ENCODE assay signal across 16 cellular contexts in the genomic region with DNA sequence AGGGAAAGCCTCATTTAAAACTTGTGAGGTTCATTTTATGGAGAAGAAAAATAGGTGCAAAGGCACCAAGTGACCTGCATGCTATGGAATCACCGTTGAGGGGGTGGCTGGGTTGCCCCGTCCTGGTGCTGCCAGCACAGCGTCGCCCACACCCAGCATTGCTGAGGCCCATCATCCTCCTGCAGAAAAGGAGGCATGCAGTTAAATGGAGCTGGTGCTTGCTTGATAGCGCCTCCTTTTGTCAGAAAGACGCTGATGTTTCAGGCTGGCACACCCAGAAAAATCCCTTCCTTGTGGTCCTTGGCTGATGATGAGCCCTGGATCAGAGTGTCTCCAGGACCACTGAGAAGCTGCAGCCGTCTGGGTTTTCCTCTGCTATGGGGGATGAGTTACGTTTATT. TPM values are rescaled to one million over a fixed set of nuclear protein-coding genes. Genes with fewer than 3 reads are reported as not detected.
A peak's percentile ranks its signal among the peaks of the same experiment; 100 is the strongest.
DNase-seq lines count a peak whose midpoint lies in the region; ATAC-seq and TF ChIP-seq lines count a peak whose summit lies in the region.
"Had no signal": no experiment of that assay in that cellular context is flagged by ENCODE, and none has a peak within 500 bp of the region (broad histone marks: within the 10 kb centered on the region; RNA-seq: fewer than 3 reads in every experiment).

No MANE protein-coding gene starts in this region.

- H3K36me3 ChIP-seq in OCI-LY7 (ENCODE audit: insufficient read depth, low read length) (no peaks in the 10 kb centered on the region), spleen (peaks cover 0 to 74% (median 14%) of the 10 kb centered on the region in 6 donors)

- no peaks in the 10 kb centered on the region for H3K79me2 ChIP-seq in OCI-LY7 (ENCODE audit: insufficient read depth, low read depth, low read length)

- H3K27me3 Mint-ChIP-seq in CD14-positive monocyte (ENCODE audit: low read depth in 3 of 3), result peaks cover 0 to 5% (median 1%) of the 10 kb centered on the region in 3 donors
- peaks cover 12% of the 10 kb centered on the region for H3K27me3 Mint-ChIP-seq in endothelial cell (ENCODE audit: unreplicated experiment)
- H3K27me3 Mint-ChIP-seq: activated naive CD8-positive, alpha-beta T cell treated with anti-CD3 and anti-CD28 coated beads, Interleukin-2, amount 10 ng/mL, durations not matched to agents 7 days and 5 days had no signal

- no peaks in the 10 kb centered on the region for H4K20me1 ChIP-seq in OCI-LY7 (ENCODE audit: insufficient read depth, low read length)

- DNase-seq in CD14-positive monocyte (ENCODE audit: low spot score), result no peak
- no peak for DNase-seq in OCI-LY7 (ENCODE audit: low spot score)
- DNase-seq in endothelial cell (ENCODE audit: low spot score), result peak; percentile 31
- DNase-seq in OCI-M2 (lab: John Stamatoyannopoulos, UW; ENCODE audit: unreplicated experiment), result no peak
- DNase-seq in spleen, result no peak
- DNase-seq: activated CD8-positive, alpha-beta memory T cell treated with anti-CD3 and anti-CD28 coated beads, Interleukin-2, amount 50 U/mL, for 4 hours; activated naive CD8-positive, alpha-beta T cell treated with anti-CD3 and anti-CD28 coated beads, Interleukin-2, amount 10 ng/mL, durations not matched to agents 7 days and 5 days; C1 segment of cervical spinal cord; GDM1; NCI-H187 treated with DMSO at 0.1 percent for 48 hours; nucleus accumbens had no signal

- H3K9me3 ChIP-seq in OCI-LY7 (ENCODE audit: low read length) (no peaks in the 10 kb centered on the region), spleen (no peaks in the 10 kb centered on the region)

- H3K4me3 ChIP-seq in OCI-LY7 (ENCODE audit: low read depth, low read length, poor library complexity, severe bottlenecking) (no peak overlapping the region), spleen (no peak overlapping the region)
- H3K4me3 ChIP-seq: smooth muscle cell had no signal

- no peak overlapping the region for H3K4me2 ChIP-seq in OCI-LY7 (ENCODE audit: low read length)
- H3K4me2 ChIP-seq: smooth muscle cell had no signal

- no peaks in the 10 kb centered on the region for H3K9me2 ChIP-seq in OCI-LY7 (ENCODE audit: insufficient read depth, low read length)

- TF ChIP-seq CTCF in CD14-positive monocyte (IDR thresholded peaks at IDR 0.05) (peak; percentile 15), GM12873 (IDR thresholded peaks at IDR 0.05; ENCODE audit: insufficient read depth, low read depth, low read length, missing control alignments) (peak; percentile 20), OCI-LY7 (conservative IDR thresholded peaks at IDR 0.05; ENCODE audit: low read length) (peak; percentile 41; the same call in 1 of the 2 replicates), endothelial cell (IDR thresholded peaks at IDR 0.05; ENCODE audit: unreplicated experiment) (no peak), spleen (IDR thresholded peaks at IDR 0.05 in 8 of 11, conservative IDR thresholded peaks at IDR 0.05 in 3 of 11) (no peak)

- WGBS in spleen, 5 donors, result 91 to 93% (median 92%) methylated on average over 8 of the region's 8 CpGs

- H3K9me3 Mint-ChIP-seq in CD14-positive monocyte (peaks cover 0 to 2% (median 0%) of the 10 kb centered on the region in 7 donors), endothelial cell (ENCODE audit: unreplicated experiment) (no peaks in the 10 kb centered on the region)
- H3K9me3 Mint-ChIP-seq: activated naive CD8-positive, alpha-beta T cell treated with anti-CD3 and anti-CD28 coated beads, Interleukin-2, amount 10 ng/mL, durations not matched to agents 7 days and 5 days had no signal

- H3K27ac ChIP-seq in OCI-LY7 (ENCODE audit: low read depth, low read length, poor library complexity, severe bottlenecking) (no peak overlapping the region), spleen (no peak overlapping the region)

- POLR2A ChIA-PET in OCI-LY7 (lab: Charles Lee), result interaction anchor here (0.9 kb wide), 1 partner anchor 313 kb away, joined by 6 read pairs; no protein-coding TSS in a partner anchor

- H3K4me1 Mint-ChIP-seq in CD14-positive monocyte (peaks cover 3% of the 10 kb centered on the region), endothelial cell (ENCODE audit: unreplicated experiment) (peaks cover 10% of the 10 kb centered on the region)

- H3K4me1 ChIP-seq in OCI-LY7 (ENCODE audit: insufficient read depth, low read length, poor library complexity, severe bottlenecking) (peaks cover 9% of the 10 kb centered on the region), spleen (peaks cover 8 to 46% (median 28%) of the 10 kb centered on the region in 6 donors)

- CTCF ChIA-PET in OCI-LY7 (lab: Charles Lee; ENCODE audit: unreplicated experiment), result no interaction called here

- H3K27ac Mint-ChIP-seq in CD14-positive monocyte, result peak overlapping the region in 1 of 7 donors; percentile 7
- H3K27ac Mint-ChIP-seq in endothelial cell (ENCODE audit: unreplicated experiment), result no peak overlapping the region

- no peak for ATAC-seq in HG02763 (IDR thresholded peaks at IDR 0.05; ENCODE audit: unreplicated experiment)
- ATAC-seq in HG02759 (IDR thresholded peaks at IDR 0.05; ENCODE audit: unreplicated experiment), result no peak
- ATAC-seq: Right ventricle myocardium inferior had no signal

- H3K36me3 Mint-ChIP-seq in CD14-positive monocyte (peaks cover 56% of the 10 kb centered on the region in 2 donors), endothelial cell (ENCODE audit: low read depth, unreplicated experiment) (peaks cover 19% of the 10 kb centered on the region)

- intact Hi-C loops in CD14-positive monocyte (cut with micrococcal nuclease) (no loop called here), OCI-LY7 (cut with micrococcal nuclease; ENCODE audit: unreplicated experiment) (no loop called here), spleen (cut with DNase I; ENCODE audit: low total_unique reads) (no loop called here)

- BruUV-seq in OCI-LY7 (replicated peaks; lab: Mats Ljungman, UMichigan), result no TSS peak

- no peaks in the 10 kb centered on the region for H3K27me3 ChIP-seq in spleen (replicated peaks in 1 of 7)

- TF ChIP-seq POLR2A in spleen (IDR thresholded peaks at IDR 0.05), result no peak

- no peak overlapping the region for H3K4me3 Mint-ChIP-seq in CD14-positive monocyte
- H3K4me3 Mint-ChIP-seq in endothelial cell (ENCODE audit: unreplicated experiment), result no peak overlapping the region
- H3K4me3 Mint-ChIP-seq: activated naive CD8-positive, alpha-beta T cell treated with anti-CD3 and anti-CD28 coated beads, Interleukin-2, amount 10 ng/mL, durations not matched to agents 7 days and 5 days had no signal

- H2AFZ ChIP-seq in OCI-LY7 (ENCODE audit: low read length), result no peak overlapping the region

RNA-seq across cellular contexts. Expression of gene DHRS12, which starts 36.9 kb away (rescaled TPM):
- polyA plus RNA-seq in CD14-positive monocyte, result 10 to 100 TPM; 20.0 to 20.2 TPM
- total RNA-seq in OCI-LY7 (2014; rRNA removed; shearing (Covaris generic)), result 3.4 and 3.5 TPM in 2 replicates
- total RNA-seq in OCI-LY7 (2022), result 11.9 and 12.5 TPM in 2 replicates
- total RNA-seq in endothelial cell (ENCODE audit: unreplicated experiment), result 13.3 TPM
- 10 to 100 TPM; 11.3 to 22.8 (median 17.8) TPM for total RNA-seq in spleen
- 10 to 100 TPM; 13.5 to 18.8 (median 15.1) TPM for polyA plus RNA-seq in spleen

Comparison
In these comparisons a context has a peak if more than half of its experiments do, and no peak if none do; other contexts are left out.
1. CTCF ChIP-seq: peak in CD14-positive monocyte (single experiment), GM12873 (single experiment) and OCI-LY7 (single experiment); none in endothelial cell (single experiment) and spleen (0 of 11).